8 cellular contexts compared by ENCODE assay signal in the genomic region with DNA sequence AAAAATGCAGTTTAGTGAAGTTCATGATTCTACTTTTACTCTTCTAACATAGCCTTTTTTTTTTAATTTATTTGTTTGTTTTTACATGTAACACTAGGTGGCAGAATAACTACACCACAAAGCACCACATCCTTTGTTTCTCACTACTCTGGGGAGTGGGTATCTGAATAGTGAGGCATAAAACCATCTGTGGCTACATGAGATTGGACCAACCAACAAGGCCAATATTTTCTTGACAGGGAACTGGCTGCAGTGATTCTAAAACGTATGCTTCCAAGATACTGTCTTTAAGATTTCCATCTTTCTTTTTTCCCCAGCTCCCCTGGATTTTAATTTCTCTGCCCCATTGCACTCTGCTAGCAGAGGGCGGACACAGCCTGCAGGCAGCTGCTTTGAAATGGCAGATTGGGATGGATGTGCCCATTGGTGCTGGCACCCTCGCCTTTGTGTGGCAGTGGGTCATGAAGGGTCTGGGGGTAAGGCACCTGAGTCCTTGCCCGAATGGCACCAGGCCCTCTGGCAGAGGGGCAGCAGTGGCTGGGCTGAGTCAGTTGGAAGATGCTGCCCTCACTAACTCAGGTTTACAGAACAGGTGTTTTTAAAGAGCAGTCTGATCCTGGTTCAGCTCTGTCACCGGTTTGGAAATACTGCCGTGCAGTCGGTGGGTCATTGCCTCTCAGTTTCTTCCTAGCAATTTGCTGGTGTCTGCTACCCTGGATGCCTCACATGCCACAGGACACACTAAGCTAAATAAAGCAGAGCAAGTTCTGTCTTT.
DNase-seq lines count a peak whose midpoint lies in the region; ATAC-seq and TF ChIP-seq lines count a peak whose summit lies in the region.

No MANE protein-coding gene starts in this region.

- no peak overlapping the region for H2AK5ac ChIP-seq in mesendoderm (ENCODE audit: low read length)

- no peak overlapping the region for H2BK5ac ChIP-seq in mesendoderm (ENCODE audit: low read length)

- H3K36me3 Mint-ChIP-seq in activated CD4-positive, alpha-beta T cell treated with anti-CD3 and anti-CD28 coated beads, Interleukin-2, amount 10 ng/mL, durations not matched to agents 24 days and 14 days (ENCODE audit: low read depth), result no peaks in the 10 kb centered on the region
- no peaks in the 10 kb centered on the region for H3K36me3 Mint-ChIP-seq in endodermal cell (ENCODE audit: low read depth)
- no peaks in the 10 kb centered on the region for H3K36me3 Mint-ChIP-seq in type B pancreatic cell

- H4K8ac ChIP-seq in mesendoderm (ENCODE audit: low read depth, low read length), result no peak overlapping the region

- H3K23ac ChIP-seq in mesendoderm (ENCODE audit: low read length), result no peak overlapping the region

- TF ChIP-seq CTCF in endodermal cell (conservative IDR thresholded peaks at IDR 0.05) (peak; percentile 82), type B pancreatic cell (conservative IDR thresholded peaks at IDR 0.05) (peak; percentile 83)

- peak overlapping the region; percentile 12 for H3K56ac ChIP-seq in mesendoderm (ENCODE audit: low read length)

- no peaks in the 10 kb centered on the region for H3K27me3 Mint-ChIP-seq in activated CD4-positive, alpha-beta T cell treated with anti-CD3 and anti-CD28 coated beads, Interleukin-2, amount 10 ng/mL, durations not matched to agents 24 days and 14 days
- H3K27me3 Mint-ChIP-seq in endodermal cell (ENCODE audit: insufficient read depth) (no peaks in the 10 kb centered on the region), type B pancreatic cell (no peaks in the 10 kb centered on the region)

- intact Hi-C loops in activated CD4-positive, alpha-beta T cell treated with anti-CD3 and anti-CD28 coated beads, Interleukin-2, amount 10 ng/mL, durations not matched to agents 24 days and 14 days (cut with micrococcal nuclease), result loop anchor here (1.0 to 10.0 kb wide), 7 partner anchors 26 to 596 kb away; no protein-coding TSS in a partner anchor

- no peaks in the 10 kb centered on the region for H3K9me3 ChIP-seq in endodermal cell (ENCODE audit: control insufficient read depth, low read length)

- H3K4me1 ChIP-seq in endodermal cell (ENCODE audit: control insufficient read depth, insufficient read depth, low read length) (peaks cover 10% of the 10 kb centered on the region), mesendoderm (ENCODE audit: control insufficient read depth, low read depth, low read length) (peaks cover 4% of the 10 kb centered on the region)

- no peak for ATAC-seq in GM21526 (IDR thresholded peaks at IDR 0.05; ENCODE audit: low FRiP score, unreplicated experiment)

- no peaks in the 10 kb centered on the region for H3K79me1 ChIP-seq in mesendoderm (ENCODE audit: low read length)

- in situ Hi-C loops in KBM-7 (cut with MboI; ENCODE audit: low pct_unique_long_range_greater_than_20kb, low sequenced_read_pairs), result loop anchor here (25.0 kb wide), 2 partner anchors 311 to 564 kb away; no protein-coding TSS in a partner anchor

- H2BK15ac ChIP-seq in mesendoderm (replicated peaks; ENCODE audit: low read depth), result no peak overlapping the region

- peaks cover 29% of the 10 kb centered on the region for H3K4me1 Mint-ChIP-seq in activated CD4-positive, alpha-beta T cell treated with anti-CD3 and anti-CD28 coated beads, Interleukin-2, amount 10 ng/mL, durations not matched to agents 24 days and 14 days
- H3K4me1 Mint-ChIP-seq in endodermal cell, result peaks cover 60% of the 10 kb centered on the region
- peaks cover 79% of the 10 kb centered on the region for H3K4me1 Mint-ChIP-seq in type B pancreatic cell (ENCODE audit: unreplicated experiment)

- DNase-seq in activated CD4-positive, alpha-beta T cell treated with anti-CD3 and anti-CD28 coated beads, Interleukin-2, amount 10 ng/mL, durations not matched to agents 24 days and 14 days, result peak; percentile 73
- no peak for DNase-seq in activated CD4-positive, alpha-beta T cell treated with anti-CD3 and anti-CD28 coated beads, Interleukin-2, amount 50 U/mL, for 48 hours
- DNase-seq in KBM-7 (peak; percentile 54), RPMI7951 (ENCODE audit: low read depth) (peak; percentile 79), endodermal cell (peak; percentile 66), mesendoderm (peak; percentile 71), type B pancreatic cell (ENCODE audit: extremely low spot score, unreplicated experiment) (no peak)

- no peak overlapping the region for H3K4ac ChIP-seq in mesendoderm (ENCODE audit: low read depth, low read length)

- 38 to 50% methylated on average over 5 to 7 of the region's 7 CpGs for WGBS in endodermal cell (ENCODE audit: insufficient coverage in 1 of 2, insufficient read length in 1 of 2), 2 experiments
- WGBS in mesendoderm (ENCODE audit: extremely low coverage, insufficient coverage, low lambda C conversion rate), result no CpG with 5 or more reads among the region's 7 CpGs

- H3K36me3 ChIP-seq in endodermal cell (ENCODE audit: control insufficient read depth, insufficient read depth, low read length) (no peaks in the 10 kb centered on the region), mesendoderm (ENCODE audit: control insufficient read depth, insufficient read depth, low read length) (no peaks in the 10 kb centered on the region)

- no peak overlapping the region for H3K27ac Mint-ChIP-seq in activated CD4-positive, alpha-beta T cell treated with anti-CD3 and anti-CD28 coated beads, Interleukin-2, amount 10 ng/mL, durations not matched to agents 24 days and 14 days
- H3K27ac Mint-ChIP-seq in endodermal cell, result peak overlapping the region; percentile 35
- peak overlapping the region; percentile 87 for H3K27ac Mint-ChIP-seq in type B pancreatic cell

- H3K9me3 Mint-ChIP-seq in activated CD4-positive, alpha-beta T cell treated with anti-CD3 and anti-CD28 coated beads, Interleukin-2, amount 10 ng/mL, durations not matched to agents 24 days and 14 days, result no peaks in the 10 kb centered on the region
- H3K9me3 Mint-ChIP-seq in endodermal cell (no peaks in the 10 kb centered on the region), type B pancreatic cell (no peaks in the 10 kb centered on the region)

- H3K4me3 Mint-ChIP-seq in activated CD4-positive, alpha-beta T cell treated with anti-CD3 and anti-CD28 coated beads, Interleukin-2, amount 10 ng/mL, durations not matched to agents 24 days and 14 days, result no peak overlapping the region
- H3K4me3 Mint-ChIP-seq in endodermal cell (no peak overlapping the region), type B pancreatic cell (peak overlapping the region; percentile 33)

- H3K9ac ChIP-seq in endodermal cell (ENCODE audit: extremely low read depth, low read length, poor library complexity, severe bottlenecking) (no peak overlapping the region), mesendoderm (ENCODE audit: low read length) (no peak overlapping the region)

- H3K27me3 ChIP-seq in endodermal cell (ENCODE audit: control insufficient read depth, insufficient read depth, low read length, poor library complexity, severe bottlenecking), result no peaks in the 10 kb centered on the region
- H3K27me3 ChIP-seq in mesendoderm (ENCODE audit: insufficient read depth, low read length, poor library complexity), result no peaks in the 10 kb centered on the region

- H3K4me3 ChIP-seq in endodermal cell (ENCODE audit: low read length), result no peak overlapping the region
- no peak overlapping the region for H3K4me3 ChIP-seq in mesendoderm (ENCODE audit: low read length)

- H4K5ac ChIP-seq in mesendoderm (ENCODE audit: low read length), result no peak overlapping the region

- H3K18ac ChIP-seq in mesendoderm (ENCODE audit: low read length), result no peak overlapping the region

- no peak overlapping the region for H3K4me2 ChIP-seq in mesendoderm (ENCODE audit: low read length)

- H3K79me2 ChIP-seq in mesendoderm (ENCODE audit: control insufficient read depth, insufficient read depth, low read length), result no peaks in the 10 kb centered on the region

- H3K27ac ChIP-seq in endodermal cell (ENCODE audit: low read depth, low read length) (no peak overlapping the region), mesendoderm (ENCODE audit: low read depth, low read length) (no peak overlapping the region)

- H2BK120ac ChIP-seq in mesendoderm (ENCODE audit: low read depth, low read length), result no peak overlapping the region

Comparison
In these comparisons a context has a peak if more than half of its experiments do, and no peak if none do; other contexts are left out.
1. DNase-seq: peak in activated CD4-positive, alpha-beta T cell treated with anti-CD3 and anti-CD28 coated beads, Interleukin-2, amount 10 ng/mL, durations not matched to agents 24 days and 14 days (single experiment), KBM-7 (single experiment), RPMI7951 (single experiment), endodermal cell (single experiment) and mesendoderm (single experiment); none in activated CD4-positive, alpha-beta T cell treated with anti-CD3 and anti-CD28 coated beads, Interleukin-2, amount 50 U/mL, for 48 hours (0 of 2) and type B pancreatic cell (single experiment).